In the genomic region with DNA sequence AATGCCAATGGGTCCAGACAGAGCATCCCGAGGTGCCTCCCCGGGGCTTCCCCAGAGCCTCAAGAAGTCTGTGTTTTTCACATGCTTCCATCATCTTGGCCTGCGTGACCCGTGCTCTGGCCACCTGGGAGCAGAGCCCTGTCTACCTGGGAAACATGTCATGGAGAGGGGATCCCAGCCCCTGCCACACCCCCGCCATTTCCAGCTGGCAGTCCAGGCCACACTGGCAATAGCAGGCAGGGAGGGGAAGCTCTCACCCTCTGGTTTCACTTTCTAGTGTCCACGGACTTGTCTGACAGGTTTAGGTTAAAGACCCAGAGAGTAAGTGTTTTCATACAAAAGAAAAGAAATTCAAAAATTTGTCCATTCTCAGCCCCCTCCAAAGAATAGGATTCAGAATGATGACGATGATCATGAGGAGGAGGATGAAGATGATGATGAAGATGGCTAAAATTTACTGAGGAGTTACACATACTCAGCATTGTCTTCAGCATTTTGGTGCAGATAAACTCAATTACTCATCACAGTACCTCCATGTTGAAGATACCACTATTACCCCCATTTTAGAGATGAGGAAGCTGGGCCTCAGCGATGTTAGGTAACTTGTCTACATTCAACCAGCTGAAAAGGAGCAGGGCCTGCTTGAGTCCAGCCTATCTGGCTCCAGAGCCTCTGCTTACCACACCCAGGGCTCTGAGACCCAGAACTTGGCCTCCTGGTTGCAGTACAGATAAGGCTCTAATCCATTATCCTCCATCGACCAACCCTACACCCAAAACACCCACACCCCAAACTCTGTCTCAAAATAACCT, we compare ENCODE assay signal across 1 cellular context.
TF ChIP-seq lines count a peak whose summit lies in the region.

No MANE protein-coding gene starts in this region.

TF ChIP-seq in H1, 55 proteins besides CTCF, POLR2A, EP300 and RAD21:
- no peak for TF ChIP-seq CHD2 (IDR thresholded peaks at IDR 0.05; ENCODE audit: low read length)
- TF ChIP-seq HDAC6 (IDR thresholded peaks at IDR 0.05; ENCODE audit: low read depth, low read length), result no peak
- TF ChIP-seq TEAD4 (IDR thresholded peaks at IDR 0.05; ENCODE audit: low read depth, low read length), result no peak
- no peak for TF ChIP-seq SIX5 (IDR thresholded peaks at IDR 0.05; ENCODE audit: low read depth, low read length)
